Comparison of ENCODE assay signal across 1 cellular context in genomic region chr12:22544038-22544979, GRCh38.
TF ChIP-seq lines count a peak whose summit lies in the region.

C2CD5 (minus strand) TSS chr12:22544542; CDS start chr12:22544150, 392 bp downstream.

TF ChIP-seq in K562, 482 proteins besides CTCF, POLR2A, EP300 and RAD21 (continued from another document and continues in another):
- TF ChIP-seq PREB (CRISPR knock-in tag; IDR thresholded peaks at IDR 0.05) (no peak), ZKSCAN1 (IDR thresholded peaks at IDR 0.05; ENCODE audit: low read depth, low read length) (no peak; the same call in 1 of the 2 replicates), ZNF511 (CRISPR knock-in tag; IDR thresholded peaks at IDR 0.05) (no peak; the same call in 1 of the 2 replicates), MCM7 (IDR thresholded peaks at IDR 0.05) (no peak), KLF10 (CRISPR knock-in tag; IDR thresholded peaks at IDR 0.05) (no peak), CTBP1 (IDR thresholded peaks at IDR 0.05; ENCODE audit: borderline replicate concordance) (peak; percentile 84), FOS (IDR thresholded peaks at IDR 0.05; ENCODE audit: extremely low read depth, insufficient read length) (no peak), ZSCAN32 (CRISPR knock-in tag; IDR thresholded peaks at IDR 0.05) (no peak), POLR2AphosphoS2 (IDR thresholded peaks at IDR 0.05; ENCODE audit: low read length) (no peak), ZNF518B (CRISPR knock-in tag; IDR thresholded peaks at IDR 0.05) (no peak), E2F4 (CRISPR knock-in tag; IDR thresholded peaks at IDR 0.05; ENCODE audit: low read depth) (no peak), ZNF217 (CRISPR knock-in tag; IDR thresholded peaks at IDR 0.05) (no peak), CBFA2T3 (IDR thresholded peaks at IDR 0.05) (peak; percentile 41; the same call in 1 of the 2 replicates), E2F1 (CRISPR knock-in tag; IDR thresholded peaks at IDR 0.05) (peak; percentile 63; the same call in 1 of the 2 replicates), RFX5 (IDR thresholded peaks at IDR 0.05; ENCODE audit: low read depth, low read length) (no peak), ZFX (CRISPR knock-in tag; IDR thresholded peaks at IDR 0.05) (peak; percentile 80), ARNT (IDR thresholded peaks at IDR 0.05) (no peak), RCOR1 (IDR thresholded peaks at IDR 0.05; ENCODE audit: borderline replicate concordance in 1 of 2, low read depth in 2 of 2, low read length in 2 of 2) (peak in 1 of 2 experiments; percentile 78; a peak in 2 of 4 replicates), CXXC5 (CRISPR knock-in tag; IDR thresholded peaks at IDR 0.05) (peak; percentile 88), PKNOX1 (IDR thresholded peaks at IDR 0.05) (peak; percentile 41; the same call in 1 of the 2 replicates), NCOA2 (IDR thresholded peaks at IDR 0.05; ENCODE audit: partially characterized antibody in 2 of 2) (no peak), NCOA6 (IDR thresholded peaks at IDR 0.05) (no peak), PCBP2 (IDR thresholded peaks at IDR 0.05; ENCODE audit: low read depth, low read length, poor library complexity, severe bottlenecking) (no peak), TEAD4 (IDR thresholded peaks at IDR 0.05; ENCODE audit: low read length) (peak; percentile 34; the same call in 1 of the 2 replicates), TEAD4 (CRISPR knock-in tag; IDR thresholded peaks at IDR 0.05; ENCODE audit: borderline replicate concordance) (no peak), ATF3 (IDR thresholded peaks at IDR 0.05) (no peak), ATF3 (CRISPR knock-in tag; conservative IDR thresholded peaks at IDR 0.05) (0 out of 2 replicates have a peak, but pooled peaks have one; percentile 25), TBL1XR1 (IDR thresholded peaks at IDR 0.05; ENCODE audit: low read length in 2 of 2) (no peak), KHSRP (IDR thresholded peaks at IDR 0.05) (no peak), ZBTB8A (IDR thresholded peaks at IDR 0.05; ENCODE audit: partially characterized antibody) (no peak), RFX7 (CRISPR knock-in tag; IDR thresholded peaks at IDR 0.05) (no peak), MTA2 (IDR thresholded peaks at IDR 0.05; ENCODE audit: low read depth) (no peak), ZNF586 (CRISPR knock-in tag; conservative IDR thresholded peaks at IDR 0.05) (no peak), LCOR (CRISPR knock-in tag; IDR thresholded peaks at IDR 0.05) (0 out of 2 replicates have a peak, but pooled peaks have one; percentile 33), PTTG1 (tag; IDR thresholded peaks at IDR 0.05; ENCODE audit: low read depth) (no peak), ZNF263 (CRISPR knock-in tag; IDR thresholded peaks at IDR 0.05; ENCODE audit: borderline replicate concordance) (no peak), SMAD4 (CRISPR knock-in tag; conservative IDR thresholded peaks at IDR 0.05) (peak; percentile 62), ZNF146 (CRISPR knock-in tag; IDR thresholded peaks at IDR 0.05; ENCODE audit: unreplicated experiment) (no peak), JUND (IDR thresholded peaks at IDR 0.05; ENCODE audit: borderline replicate concordance, low read depth, low read length) (peak; percentile 68), JUND (tag; IDR thresholded peaks at IDR 0.05; ENCODE audit: borderline replicate concordance, low read depth, low read length) (peak; percentile 42; the same call in 1 of the 3 replicates), POLR2AphosphoS5 (IDR thresholded peaks at IDR 0.05; ENCODE audit: control insufficient read depth, insufficient read depth, low read depth, low read length) (peak; percentile 47; the same call in 1 of the 2 replicates), ZNF77 (CRISPR knock-in tag; IDR thresholded peaks at IDR 0.05) (no peak), ZNF740 (CRISPR knock-in tag; IDR thresholded peaks at IDR 0.05) (0 out of 2 replicates have a peak, but pooled peaks have one; percentile 50), ZNF740 (tag; IDR thresholded peaks at IDR 0.05) (no peak), JUN (IDR thresholded peaks at IDR 0.05; ENCODE audit: borderline replicate concordance, low read depth, low read length) (no peak), JUN (CRISPR knock-in tag; IDR thresholded peaks at IDR 0.05; ENCODE audit: borderline replicate concordance) (no peak), SRSF7 (optimal IDR thresholded peaks at IDR 0.05; ENCODE audit: low read depth, low read length) (no peak), PTRF (tag; IDR thresholded peaks at IDR 0.05) (no peak), ETV6 (IDR thresholded peaks at IDR 0.05; ENCODE audit: borderline replicate concordance in 1 of 2, low read depth in 2 of 2, low read length in 1 of 2) (0 out of 4 replicates have a peak, but pooled peaks of 1 of the 2 experiments have one; percentile 31), ETV6 (CRISPR knock-in tag; IDR thresholded peaks at IDR 0.05; ENCODE audit: borderline replicate concordance) (no peak), HCFC1 (IDR thresholded peaks at IDR 0.05; ENCODE audit: low read depth, low read length) (peak; percentile 64), RFX1 (IDR thresholded peaks at IDR 0.05) (no peak), CUX1 (CRISPR knock-in tag; IDR thresholded peaks at IDR 0.05) (no peak), GABPB1 (CRISPR knock-in tag; IDR thresholded peaks at IDR 0.05) (0 out of 2 replicates have a peak, but pooled peaks have one; percentile 42), NFATC3 (IDR thresholded peaks at IDR 0.05) (no peak), CEBPB (tag; IDR thresholded peaks at IDR 0.05) (peak; percentile 51), HEY1 (CRISPR knock-in tag; IDR thresholded peaks at IDR 0.05; ENCODE audit: borderline replicate concordance) (no peak)
